36 cellular contexts compared by ENCODE assay signal in the genomic region with DNA sequence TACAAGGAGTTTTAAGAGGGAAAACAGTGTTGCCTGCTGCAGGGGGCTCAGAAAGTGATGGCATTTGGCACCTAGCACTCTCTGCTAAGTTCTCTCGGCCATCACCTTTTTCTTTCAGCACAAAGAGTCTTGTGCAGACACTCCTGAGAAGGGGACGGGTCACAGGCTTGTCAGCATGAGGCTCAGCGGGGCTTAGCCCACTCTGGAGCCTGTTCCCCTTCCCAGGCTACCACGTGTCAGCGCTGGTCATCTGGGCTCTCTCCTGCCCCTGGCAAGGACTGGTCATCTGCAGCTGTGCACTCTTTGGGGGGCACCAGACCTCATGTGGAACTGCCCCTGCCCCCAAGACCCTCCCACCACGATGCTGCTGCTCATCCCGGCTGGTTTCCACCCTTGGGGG.
"Had no signal": no experiment of that assay in that cellular context is flagged by ENCODE, and none has a peak within 500 bp of the region (broad histone marks: within the 10 kb centered on the region; RNA-seq: fewer than 3 reads in every experiment).

No MANE protein-coding gene starts in this region.

- H3K4me3 Mint-ChIP-seq: activated B cell treated with CpG ODN at 0.5 μM for 24 hours; activated CD4-positive, alpha-beta memory T cell treated with anti-CD3 and anti-CD28 coated beads for 36 hours; activated CD4-positive, alpha-beta T cell treated with anti-CD3 and anti-CD28 coated beads, Interleukin-2, amount 10 ng/mL, durations not matched to agents 24 days and 14 days; activated CD8-positive, alpha-beta T cell treated with anti-CD3 and anti-CD28 coated beads for 36 hours; activated naive CD4-positive, alpha-beta T cell treated with anti-CD3 and anti-CD28 coated beads for 36 hours; activated naive CD8-positive, alpha-beta T cell treated with anti-CD3 and anti-CD28 coated beads for 36 hours; activated T-cell treated with anti-CD3 and anti-CD28 coated beads, Interleukin-2, amount 50 U/mL, for 4 hours; activated T-cell treated with anti-CD3 and anti-CD28 coated beads, Interleukin-2, amount 50 U/mL, for 72 hours; activated T-helper 1 cell treated with anti-CD3 and anti-CD28 coated beads, Interleukin-12 subunit alpha, Interleukin-12 subunit beta, Interleukin-2, Interleukin-4 antibody, amounts not matched to agents 30 ng/mL and 10 ng/mL and 1 ng/mL, durations not matched to agents 14 hours and 24 hours and 36 hours; activated T-helper 17 cell treated with anti-CD3 and anti-CD28 coated beads, Interleukin-2, amount 50 U/mL, for 72 hours; T-helper 1 cell treated with Interleukin-12 subunit alpha and Interleukin-12 subunit beta and Interleukin-4 antibody, amounts not matched to agents 30 μg/mL and 1 μg/mL, for 36 hours; T-helper 2 cell treated with Interferon-gamma antibody and Interleukin-4, amounts not matched to agents 5 μg/mL and 100 μg/mL, for 36 hours had no signal

- H3K4me1 ChIP-seq: adrenal gland, body of pancreas, breast epithelium had no signal

- ATAC-seq: activated CD8-positive, alpha-beta T cell treated with anti-CD3 and anti-CD28 coated beads for 36 hours; activated naive CD4-positive, alpha-beta T cell treated with anti-CD3 and anti-CD28 coated beads, Interleukin-2, amount 50 U/mL, for 72 hours; activated T-cell treated with anti-CD3 and anti-CD28 coated beads, Interleukin-2, amount 50 U/mL, for 4 hours; activated T-cell treated with anti-CD3 and anti-CD28 coated beads, Interleukin-2, amount 50 U/mL, for 72 hours; activated T-helper 17 cell treated with anti-CD3 and anti-CD28 coated beads, Interleukin-2, amount 50 U/mL, for 72 hours; body of pancreas had no signal

- H3K27ac ChIP-seq: adrenal gland, body of pancreas, brain microvascular endothelial cell, breast epithelium, VCaP had no signal

- DNase-seq: activated B cell treated with CpG ODN at 0.5 μM for 24 hours; activated CD4-positive, alpha-beta memory T cell treated with anti-CD3 and anti-CD28 coated beads for 36 hours; activated CD4-positive, alpha-beta T cell treated with anti-CD3 and anti-CD28 coated beads for 4 hours; activated CD4-positive, alpha-beta T cell treated with anti-CD3 and anti-CD28 coated beads, Interleukin-2, amount 10 ng/mL, durations not matched to agents 24 days and 14 days; activated CD4-positive, alpha-beta T cell treated with anti-CD3 and anti-CD28 coated beads, Interleukin-2, amount 50 U/mL, for 1 hour; activated CD4-positive, alpha-beta T cell treated with anti-CD3 and anti-CD28 coated beads, Interleukin-2, amount 50 U/mL, for 4 hours; activated CD4-positive, CD25-positive, alpha-beta regulatory T cell treated with anti-CD3 and anti-CD28 coated beads, Interleukin-2, amount 50 U/mL, for 72 hours; activated CD8-positive, alpha-beta memory T cell treated with anti-CD3 and anti-CD28 coated beads, Interleukin-2, amount 50 U/mL, for 4 hours; activated CD8-positive, alpha-beta T cell treated with anti-CD3 and anti-CD28 coated beads for 36 hours; activated effector memory CD4-positive, alpha-beta T cell treated with anti-CD3 and anti-CD28 coated beads, Interleukin-2, amount 50 U/mL, for 16 hours; activated gamma-delta T cell treated with Interleukin-2 at 50 U/mL for 16 hours; activated naive CD4-positive, alpha-beta T cell; activated naive CD4-positive, alpha-beta T cell treated with anti-CD3 and anti-CD28 coated beads for 36 hours; activated naive CD4-positive, alpha-beta T cell treated with anti-CD3 and anti-CD28 coated beads, Interleukin-2, amount 50 U/mL, for 16 hours; activated naive CD8-positive, alpha-beta T cell treated with anti-CD3 and anti-CD28 coated beads for 36 hours; activated T-cell treated with anti-CD3 and anti-CD28 coated beads for 4 hours; activated T-cell treated with anti-CD3 and anti-CD28 coated beads, Interleukin-2, amount 50 U/mL, for 1 hour; activated T-cell treated with anti-CD3 and anti-CD28 coated beads, Interleukin-2, amount 50 U/mL, for 4 hours; activated T-cell treated with anti-CD3 and anti-CD28 coated beads, Interleukin-2, amount 50 U/mL, for 72 hours; adrenal gland; amniotic stem cell; aorta; body of pancreas; brain microvascular endothelial cell; central memory CD4-positive, alpha-beta T cell; T-helper 2 cell; T-helper 9 cell had no signal

- H3K36me3 Mint-ChIP-seq: activated CD4-positive, alpha-beta memory T cell treated with anti-CD3 and anti-CD28 coated beads for 36 hours; activated naive CD4-positive, alpha-beta T cell treated with anti-CD3 and anti-CD28 coated beads, Interleukin-2, amount 50 U/mL, for 72 hours; activated naive CD8-positive, alpha-beta T cell treated with anti-CD3 and anti-CD28 coated beads for 36 hours had no signal

- H3K9me3 Mint-ChIP-seq: activated B cell treated with CpG ODN at 0.5 μM for 24 hours; activated CD4-positive, alpha-beta memory T cell treated with anti-CD3 and anti-CD28 coated beads for 36 hours; activated CD4-positive, alpha-beta T cell treated with anti-CD3 and anti-CD28 coated beads, Interleukin-2, amount 10 ng/mL, durations not matched to agents 24 days and 14 days; activated CD8-positive, alpha-beta T cell treated with anti-CD3 and anti-CD28 coated beads for 36 hours; activated naive CD4-positive, alpha-beta T cell treated with anti-CD3 and anti-CD28 coated beads for 36 hours; activated naive CD4-positive, alpha-beta T cell treated with anti-CD3 and anti-CD28 coated beads, Interleukin-2, amount 50 U/mL, for 72 hours; activated naive CD8-positive, alpha-beta T cell treated with anti-CD3 and anti-CD28 coated beads for 36 hours; activated T-cell treated with anti-CD3 and anti-CD28 coated beads, Interleukin-2, amount 50 U/mL, for 4 hours; activated T-cell treated with anti-CD3 and anti-CD28 coated beads, Interleukin-2, amount 50 U/mL, for 72 hours; activated T-helper 1 cell treated with anti-CD3 and anti-CD28 coated beads, Interleukin-12 subunit alpha, Interleukin-12 subunit beta, Interleukin-2, Interleukin-4 antibody, amounts not matched to agents 30 ng/mL and 10 ng/mL and 1 ng/mL, durations not matched to agents 14 hours and 24 hours and 36 hours; activated T-helper 17 cell treated with anti-CD3 and anti-CD28 coated beads, Interleukin-2, amount 50 U/mL, for 72 hours; T-helper 1 cell treated with Interleukin-12 subunit alpha and Interleukin-12 subunit beta and Interleukin-4 antibody, amounts not matched to agents 30 μg/mL and 1 μg/mL, for 36 hours; T-helper 2 cell treated with Interferon-gamma antibody and Interleukin-4, amounts not matched to agents 5 μg/mL and 100 μg/mL, for 36 hours had no signal

- H3K4me3 ChIP-seq: adrenal gland, body of pancreas, breast epithelium had no signal

- H3K36me3 ChIP-seq: adrenal gland, brain microvascular endothelial cell, breast epithelium had no signal

- H3K27me3 ChIP-seq: body of pancreas, brain microvascular endothelial cell had no signal

- H3K27ac Mint-ChIP-seq: activated B cell treated with CpG ODN at 0.5 μM for 24 hours; activated CD4-positive, alpha-beta memory T cell treated with anti-CD3 and anti-CD28 coated beads for 36 hours; activated CD4-positive, alpha-beta T cell treated with anti-CD3 and anti-CD28 coated beads, Interleukin-2, amount 10 ng/mL, durations not matched to agents 24 days and 14 days; activated CD8-positive, alpha-beta T cell treated with anti-CD3 and anti-CD28 coated beads for 36 hours; activated naive CD4-positive, alpha-beta T cell treated with anti-CD3 and anti-CD28 coated beads for 36 hours; activated naive CD4-positive, alpha-beta T cell treated with anti-CD3 and anti-CD28 coated beads, Interleukin-2, amount 50 U/mL, for 72 hours; activated naive CD8-positive, alpha-beta T cell treated with anti-CD3 and anti-CD28 coated beads for 36 hours; activated T-cell treated with anti-CD3 and anti-CD28 coated beads, Interleukin-2, amount 50 U/mL, for 72 hours; activated T-helper 1 cell treated with anti-CD3 and anti-CD28 coated beads, Interleukin-12 subunit alpha, Interleukin-12 subunit beta, Interleukin-2, Interleukin-4 antibody, amounts not matched to agents 30 ng/mL and 10 ng/mL and 1 ng/mL, durations not matched to agents 14 hours and 24 hours and 36 hours; activated T-helper 17 cell treated with anti-CD3 and anti-CD28 coated beads, Interleukin-2, amount 50 U/mL, for 72 hours; T-helper 1 cell treated with Interleukin-12 subunit alpha and Interleukin-12 subunit beta and Interleukin-4 antibody, amounts not matched to agents 30 μg/mL and 1 μg/mL, for 36 hours; T-helper 2 cell treated with Interferon-gamma antibody and Interleukin-4, amounts not matched to agents 5 μg/mL and 100 μg/mL, for 36 hours had no signal

- FAIRE-seq: astrocyte, TTC549 had no signal

- H3K9me3 ChIP-seq: adrenal gland, body of pancreas, breast epithelium had no signal
